In the genomic region with DNA sequence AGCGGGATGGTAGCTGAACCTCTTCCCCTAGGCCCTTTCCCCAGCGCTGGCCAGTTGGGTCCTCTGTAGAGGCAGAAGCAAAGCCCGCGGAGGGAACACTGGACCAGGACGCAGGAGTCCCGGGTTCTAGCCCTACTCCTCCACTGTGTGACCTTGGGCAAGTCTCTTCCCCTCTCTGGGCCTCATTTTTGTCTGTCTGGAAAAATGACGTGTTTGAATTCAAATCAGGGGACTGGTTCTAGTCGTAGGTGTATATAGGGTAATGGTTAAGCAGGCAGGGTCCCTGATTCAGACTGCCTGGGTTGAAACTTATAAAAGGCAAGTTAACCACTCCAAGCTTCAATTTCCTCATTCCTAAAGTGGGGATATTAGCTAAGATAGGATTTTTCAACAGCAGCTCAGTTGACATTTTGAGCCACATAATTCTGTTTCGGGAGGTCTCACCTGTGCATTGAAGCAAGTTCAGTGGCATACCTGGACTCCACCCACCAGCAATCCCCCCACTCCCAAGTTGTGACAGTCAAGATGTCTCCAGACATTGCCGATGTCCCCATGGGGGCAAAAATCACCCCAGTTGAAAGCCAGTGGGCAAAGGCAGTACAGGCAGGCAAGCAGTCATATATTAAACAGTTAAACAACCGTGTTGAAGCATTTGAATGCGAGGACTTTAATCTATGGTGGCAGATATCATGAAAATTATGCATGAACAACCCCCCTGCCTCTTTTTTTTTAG, we compare ENCODE assay signal across 8 cellular contexts. TPM values are rescaled to one million over a fixed set of nuclear protein-coding genes. Genes with fewer than 3 reads are reported as not detected.
DNase-seq lines count a peak whose midpoint lies in the region; ATAC-seq lines count a peak whose summit lies in the region.

No MANE protein-coding gene starts in this region.

- H3K4me1 ChIP-seq in ES-I3 (ENCODE audit: insufficient read depth, low read length), result peaks cover 12% of the 10 kb centered on the region
- H3K4me1 ChIP-seq in NT2/D1 (ENCODE audit: insufficient read depth, insufficient read length), result peaks cover 5% of the 10 kb centered on the region

- H3K27me3 ChIP-seq in NT2/D1 (ENCODE audit: insufficient read depth, insufficient read length), result no peaks in the 10 kb centered on the region

- H3K27ac Mint-ChIP-seq in naive thymus-derived CD8-positive, alpha-beta T cell, result peak overlapping the region; percentile 88 to 96 (median 93)

- peak overlapping the region; percentile 84 for H3K4me3 ChIP-seq in NT2/D1 (ENCODE audit: insufficient read length, low read depth)

- DNase-seq in NT2/D1 (ENCODE audit: low read depth, low spot score) (no peak), DMS79 (lab: John Stamatoyannopoulos, UW) (no peak), HCEC 1CT (no peak), NCI-H345 (lab: John Stamatoyannopoulos, UW) (no peak), NCI-H510A (lab: John Stamatoyannopoulos, UW) (no peak)
- peak in 5 of 10 donors; percentile 16 to 27 (median 20) for DNase-seq in naive thymus-derived CD8-positive, alpha-beta T cell

- no peaks in the 10 kb centered on the region for H3K9me3 Mint-ChIP-seq in naive thymus-derived CD8-positive, alpha-beta T cell

- H3K4me1 Mint-ChIP-seq in naive thymus-derived CD8-positive, alpha-beta T cell, result peaks cover 18 to 42% (median 38%) of the 10 kb centered on the region in 4 donors

- no peaks in the 10 kb centered on the region for H3K36me3 ChIP-seq in ES-I3 (ENCODE audit: insufficient read depth, low read length)
- peaks cover 9% of the 10 kb centered on the region for H3K36me3 ChIP-seq in NT2/D1 (ENCODE audit: insufficient read depth, insufficient read length, low read length)

- H3K9ac ChIP-seq in ES-I3 (ENCODE audit: low read depth, low read length), result peak overlapping the region; percentile 84
- H3K9ac ChIP-seq in NT2/D1 (ENCODE audit: insufficient read length, low read depth), result peak overlapping the region; percentile 93

- peak overlapping the region; percentile 75 for H3K27ac ChIP-seq in cingulate gyrus (ENCODE audit: low read depth, low read length)

- no peaks in the 10 kb centered on the region for H3K9me3 ChIP-seq in ES-I3 (ENCODE audit: control insufficient read depth, insufficient read depth, low read length)
- H3K9me3 ChIP-seq in NT2/D1 (ENCODE audit: insufficient read depth, low read length), result no peaks in the 10 kb centered on the region

- H3K36me3 Mint-ChIP-seq in naive thymus-derived CD8-positive, alpha-beta T cell, result peaks cover 0 to 4% (median 0%) of the 10 kb centered on the region in 3 donors

- ATAC-seq in naive thymus-derived CD8-positive, alpha-beta T cell, result no peak

- H3K4me3 Mint-ChIP-seq in naive thymus-derived CD8-positive, alpha-beta T cell, result peak overlapping the region; percentile 85 to 95 (median 92)

- H3K27me3 Mint-ChIP-seq in naive thymus-derived CD8-positive, alpha-beta T cell, result no peaks in the 10 kb centered on the region

- POLR2A ChIA-PET in naive thymus-derived CD8-positive, alpha-beta T cell (lab: Charles Lee), result interaction anchor here (0.6 to 5.1 kb wide), 11 partner anchors 9 to 112 kb away, joined by 3 to 46 read pairs (median 3); a partner anchor contains a TSS

RNA-seq across cellular contexts. Expression of a gene that starts 0.9 kb away (rescaled TPM):
- 10 to 100 TPM; 81.2 to 83.0 TPM for total RNA-seq in naive thymus-derived CD8-positive, alpha-beta T cell
- polyA plus RNA-seq in naive thymus-derived CD8-positive, alpha-beta T cell, result 10 to 100 TPM in 2 of 3 donors, 1 to 10 TPM in 1; 6.7 to 16.5 (median 11.0) TPM

RNA-seq across cellular contexts. Expression of a gene that starts 36.6 kb away (rescaled TPM):
- 10 to 100 TPM; 12.8 to 17.1 TPM for total RNA-seq in naive thymus-derived CD8-positive, alpha-beta T cell
- polyA plus RNA-seq in naive thymus-derived CD8-positive, alpha-beta T cell, result 10 to 100 TPM; 22.9 to 26.2 (median 24.6) TPM

RNA-seq across cellular contexts. Expression of a gene that starts 36.9 kb away (rescaled TPM):
- total RNA-seq in naive thymus-derived CD8-positive, alpha-beta T cell, result 10 to 100 TPM; 76.1 to 81.8 TPM
- 10 to 100 TPM; 17.9 to 38.2 (median 24.3) TPM for polyA plus RNA-seq in naive thymus-derived CD8-positive, alpha-beta T cell
